In the genomic region with DNA sequence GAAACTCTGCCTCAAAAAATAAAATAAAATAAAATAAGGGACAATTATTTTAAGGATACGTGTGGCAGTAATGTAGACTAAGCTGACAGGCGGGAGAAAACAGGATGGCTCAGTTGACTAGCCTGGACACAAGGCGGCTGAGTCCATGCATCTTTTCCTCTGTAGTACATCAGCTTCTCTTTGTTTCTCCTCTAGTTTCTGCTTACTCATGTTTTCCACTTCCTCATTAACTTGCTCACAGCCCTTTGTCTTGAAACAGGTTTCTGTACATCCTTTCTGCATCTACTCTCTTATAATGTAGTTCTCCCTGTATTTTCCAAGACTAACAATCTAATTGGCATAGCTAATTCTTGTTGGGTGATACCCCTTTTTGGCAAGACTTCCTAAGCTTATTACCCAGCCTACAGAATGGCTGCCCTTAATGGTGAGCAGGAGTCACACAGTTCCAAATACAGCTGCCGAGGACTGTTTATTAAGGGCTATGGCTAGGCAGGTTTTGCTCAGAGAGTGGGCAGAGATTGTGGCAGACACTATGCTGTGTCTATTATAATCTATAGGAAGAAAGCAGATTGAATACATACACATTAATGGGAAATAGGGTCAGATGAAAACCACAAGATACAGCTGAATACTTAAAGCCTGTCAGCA, we compare ENCODE assay signal across 8 cellular contexts. TPM values are rescaled to one million over a fixed set of nuclear protein-coding genes. Genes with fewer than 3 reads are reported as not detected.
DNase-seq lines count a peak whose midpoint lies in the region; ATAC-seq and TF ChIP-seq lines count a peak whose summit lies in the region.

No MANE protein-coding gene starts in this region.

- CTCF ChIA-PET in HEK293T (lab: Yijun Ruan, JAX) = interaction anchor here (0.6 kb wide), 1 partner anchor 291 kb away, joined by 3 read pairs; no protein-coding TSS in a partner anchor

- ATAC-seq in HG03064 (IDR thresholded peaks at IDR 0.05; ENCODE audit: low read depth, unreplicated experiment) (peak; percentile 66), left lobe of liver (peak; percentile 19)

- DNase-seq in stimulated activated CD4-positive, alpha-beta T cell treated with anti-CD3 and anti-CD28 coated beads, Interleukin-15, amount 100 ng/mL, for 24 hours = peak; percentile 6
- no peak for DNase-seq in stimulated activated CD4-positive, alpha-beta T cell treated with anti-CD3 and anti-CD28 coated beads, Interleukin-4, amount 100 ng/mL, for 1 hour
- DNase-seq in SIG-M5 (lab: John Stamatoyannopoulos, UW) = peak; percentile 8
- DNase-seq in left lobe of liver (ENCODE audit: low spot score) = no peak
- no peak for DNase-seq in HEK293T (ENCODE audit: extremely low spot score)
- DNase-seq in retina = no peak
- DNase-seq in superior temporal gyrus (ENCODE audit: extremely low spot score) = no peak

- POLR2A ChIA-PET in HEK293T (lab: Yijun Ruan, JAX) = no interaction called here

TF ChIP-seq in HEK293T, 16 proteins besides CTCF, POLR2A, EP300 and RAD21:
- TF ChIP-seq FOXA1 (IDR thresholded peaks at IDR 0.05) = no peak
- no peak for TF ChIP-seq BHLHE40 (IDR thresholded peaks at IDR 0.05; ENCODE audit: borderline replicate concordance)
- TF ChIP-seq TARDBP (IDR thresholded peaks at IDR 0.05) = no peak
- TF ChIP-seq ZNF384 (IDR thresholded peaks at IDR 0.05) = no peak
- TF ChIP-seq ARNT (IDR thresholded peaks at IDR 0.05) = no peak
- TF ChIP-seq, protein P1, sequence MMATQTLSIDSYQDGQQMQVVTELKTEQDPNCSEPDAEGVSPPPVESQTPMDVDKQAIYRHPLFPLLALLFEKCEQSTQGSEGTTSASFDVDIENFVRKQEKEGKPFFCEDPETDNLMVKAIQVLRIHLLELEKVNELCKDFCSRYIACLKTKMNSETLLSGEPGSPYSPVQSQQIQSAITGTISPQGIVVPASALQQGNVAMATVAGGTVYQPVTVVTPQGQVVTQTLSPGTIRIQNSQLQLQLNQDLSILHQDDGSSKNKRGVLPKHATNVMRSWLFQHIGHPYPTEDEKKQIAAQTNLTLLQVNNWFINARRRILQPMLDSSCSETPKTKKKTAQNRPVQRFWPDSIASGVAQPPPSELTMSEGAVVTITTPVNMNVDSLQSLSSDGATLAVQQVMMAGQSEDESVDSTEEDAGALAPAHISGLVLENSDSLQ (IDR thresholded peaks at IDR 0.05) = no peak
- TF ChIP-seq ELF4 (IDR thresholded peaks at IDR 0.05) = no peak
- TF ChIP-seq CTBP1 (IDR thresholded peaks at IDR 0.05; ENCODE audit: borderline replicate concordance) = no peak
- no peak for TF ChIP-seq LEF1 (IDR thresholded peaks at IDR 0.05; ENCODE audit: borderline replicate concordance)

RNA-seq across cellular contexts. Expression of a gene that starts 58.7 kb away (rescaled TPM):
- 0.73 TPM for total RNA-seq in left lobe of liver

Comparison
In these comparisons a context has a peak if more than half of its experiments do, and no peak if none do; other contexts are left out.
1. DNase-seq: peak in stimulated activated CD4-positive, alpha-beta T cell treated with anti-CD3 and anti-CD28 coated beads, Interleukin-15, amount 100 ng/mL, for 24 hours (single experiment) and SIG-M5 (single experiment); none in stimulated activated CD4-positive, alpha-beta T cell treated with anti-CD3 and anti-CD28 coated beads, Interleukin-4, amount 100 ng/mL, for 1 hour (single experiment), left lobe of liver (single experiment), HEK293T (single experiment), retina (single experiment) and superior temporal gyrus (single experiment).